Comparison of ENCODE assay signal across 35 cellular contexts in genomic region chr7:129361771-129362170, GRCh38.
"Had no signal": no experiment of that assay in that cellular context is flagged by ENCODE, and none has a peak within 500 bp of the region (broad histone marks: within the 10 kb centered on the region; RNA-seq: fewer than 3 reads in every experiment).

No MANE protein-coding gene starts in this region.

- DNase-seq: Karpas-422, Kasumi-1, KG1, MG63, MM.1S, MV-4-11, NCI-H1048, NCI-H1092, NCI-H1092 treated with DMSO at 0.1 percent for 48 hours, NCI-H1105, NCI-H1105 treated with DMSO at 0.1 percent for 48 hours, NCI-H1417, NCI-H1417 treated with DMSO at 0.1 percent for 48 hours, NCI-H1436, NCI-H1436 treated with DMSO at 0.1 percent for 48 hours, NCI-H146, NCI-H1694, NCI-H1694 treated with DMSO at 0.1 percent for 48 hours, NCI-H187, NCI-H187 treated with DMSO at 0.1 percent for 48 hours, NCI-H1930, NCI-H2029, NCI-H2029 treated with DMSO at 0.1 percent for 48 hours, NCI-H2081, NCI-H2081 treated with DMSO at 0.1 percent for 48 hours, NCI-H2107, NCI-H2171, NCI-H2171 treated with DMSO at 0.1 percent for 48 hours, NCI-H2227 treated with DMSO at 0.1 percent for 48 hours, NCI-H226, NCI-H345, NCI-H446, NCI-H446 treated with DMSO at 0.1 percent for 48 hours, NCI-H510A had no signal

- H3K36me3 ChIP-seq: MG63 had no signal

- H3K4me3 ChIP-seq: MG63 had no signal

- H3K9me3 ChIP-seq: MG63 had no signal

- H3K9ac ChIP-seq: KMS-11 had no signal

- H3K27me3 ChIP-seq: MG63 had no signal

- H3K4me2 ChIP-seq: KMS-11 had no signal

- H3K27ac ChIP-seq: KMS-11 had no signal
